Comparison of ENCODE assay signal across 1 cellular context in genomic region chr19:47745010-47745901, GRCh38.
A peak's percentile ranks its signal among the peaks of the same experiment; 100 is the strongest.
TF ChIP-seq lines count a peak whose summit lies in the region.

TSS of gene NOP53 (plus strand) at chr19:47745546. CDS start at chr19:47745560, 14 bp downstream.

TF ChIP-seq in HEK293, 187 proteins besides CTCF, POLR2A, EP300 and RAD21 (continued from another document and continues in another):
- TF ChIP-seq ZNF518A (tag by site-specific recombination; conservative IDR thresholded peaks at IDR 0.05; ENCODE audit: low read depth) = peak; percentile 92
- TF ChIP-seq ZNF529 (tag by site-specific recombination; IDR thresholded peaks at IDR 0.05; ENCODE audit: insufficient replicate concordance) = no peak
- no peak for TF ChIP-seq KLF17 (tag by site-specific recombination; IDR thresholded peaks at IDR 0.05)
- TF ChIP-seq ZNF433 (tag by site-specific recombination; IDR thresholded peaks at IDR 0.05; ENCODE audit: low read depth) = no peak
- TF ChIP-seq ZNF132 (tag by site-specific recombination; IDR thresholded peaks at IDR 0.05; ENCODE audit: borderline replicate concordance) = no peak
- no peak for TF ChIP-seq ZNF610 (tag by site-specific recombination; IDR thresholded peaks at IDR 0.05; ENCODE audit: borderline replicate concordance)
- TF ChIP-seq ZBTB10 (tag by site-specific recombination; IDR thresholded peaks at IDR 0.05) = no peak
- no peak; the same call in 1 of the 2 replicates for TF ChIP-seq ZNF24 (tag by site-specific recombination; IDR thresholded peaks at IDR 0.05)
- TF ChIP-seq ZNF112 (tag by site-specific recombination; IDR thresholded peaks at IDR 0.05) = no peak
- peak; percentile 50 for TF ChIP-seq KLF16 (tag by site-specific recombination; IDR thresholded peaks at IDR 0.05)
- TF ChIP-seq ZNF391 (tag by site-specific recombination; IDR thresholded peaks at IDR 0.05; ENCODE audit: borderline replicate concordance, low read depth) = no peak
- TF ChIP-seq ZNF561 (tag by site-specific recombination; IDR thresholded peaks at IDR 0.05; ENCODE audit: borderline replicate concordance) = no peak
- TF ChIP-seq ZNF704 (tag by site-specific recombination; IDR thresholded peaks at IDR 0.05) = no peak
- no peak for TF ChIP-seq ZNF707 (tag by site-specific recombination; IDR thresholded peaks at IDR 0.05)
- no peak for TF ChIP-seq ZNF138 (tag by site-specific recombination; IDR thresholded peaks at IDR 0.05; ENCODE audit: borderline replicate concordance)
- TF ChIP-seq ZBTB8A (tag by site-specific recombination; IDR thresholded peaks at IDR 0.05) = no peak
- no peak for TF ChIP-seq ZNF248 (tag by site-specific recombination; IDR thresholded peaks at IDR 0.05)
- peak; percentile 94 for TF ChIP-seq ZBTB21 (tag by site-specific recombination; IDR thresholded peaks at IDR 0.05)
- no peak for TF ChIP-seq ZNF121 (tag by site-specific recombination; IDR thresholded peaks at IDR 0.05)
- TF ChIP-seq SP7 (tag by site-specific recombination; IDR thresholded peaks at IDR 0.05) = peak; percentile 64
- no peak for TF ChIP-seq GFI1B (tag by site-specific recombination; IDR thresholded peaks at IDR 0.05)
- no peak for TF ChIP-seq MZF1 (tag by site-specific recombination; IDR thresholded peaks at IDR 0.05; ENCODE audit: borderline replicate concordance)
- no peak for TF ChIP-seq ZNF596 (tag by site-specific recombination; IDR thresholded peaks at IDR 0.05)
- no peak for TF ChIP-seq ZNF211 (tag by site-specific recombination; IDR thresholded peaks at IDR 0.05; ENCODE audit: low read depth)
- peak; percentile 94 for TF ChIP-seq ZBTB11 (tag by site-specific recombination; conservative IDR thresholded peaks at IDR 0.05; ENCODE audit: low read depth)
- TF ChIP-seq PRDM10 (tag by site-specific recombination; IDR thresholded peaks at IDR 0.05) = peak; percentile 33; the same call in 1 of the 2 replicates
- peak; percentile 95 for TF ChIP-seq ZXDB (tag by site-specific recombination; IDR thresholded peaks at IDR 0.05)
- TF ChIP-seq ZNF37A (tag by site-specific recombination; IDR thresholded peaks at IDR 0.05) = no peak
- peak; percentile 83 for TF ChIP-seq SP2 (tag by site-specific recombination; IDR thresholded peaks at IDR 0.05)
- TF ChIP-seq ZBTB26 (tag by site-specific recombination; optimal IDR thresholded peaks at IDR 0.05) = peak; percentile 85
- no peak for TF ChIP-seq ZNF350 (tag by site-specific recombination; IDR thresholded peaks at IDR 0.05)
